In the genomic region with DNA sequence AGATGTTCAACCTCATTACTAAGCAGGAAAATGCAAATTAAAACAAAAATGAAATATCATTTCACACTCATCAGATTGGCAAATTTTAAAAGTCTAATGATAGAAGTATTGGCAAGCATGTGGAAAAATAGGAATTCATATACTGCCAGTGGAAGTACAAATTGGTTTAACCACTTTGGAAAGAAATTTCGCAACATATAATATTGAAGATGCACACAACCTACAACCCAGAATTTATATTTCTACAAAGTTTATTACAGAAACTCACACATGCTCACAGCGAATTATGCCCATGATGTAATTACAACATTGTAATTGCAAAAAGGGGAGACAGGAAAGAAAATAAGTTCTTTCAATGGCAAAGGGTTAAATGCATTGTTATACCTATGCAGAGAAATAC, we compare ENCODE assay signal across 3 cellular contexts.
A peak's percentile ranks its signal among the peaks of the same experiment; 100 is the strongest.
TF ChIP-seq lines count a peak whose summit lies in the region.

No MANE protein-coding gene starts in this region.

TF ChIP-seq in HepG2, 621 proteins besides CTCF, POLR2A, EP300 and RAD21:
- TF ChIP-seq CEBPB (IDR thresholded peaks at IDR 0.05; ENCODE audit: borderline replicate concordance, low read depth, low read length) = peak; percentile 50; the same call in 1 of the 2 replicates
- TF ChIP-seq, protein P1, sequence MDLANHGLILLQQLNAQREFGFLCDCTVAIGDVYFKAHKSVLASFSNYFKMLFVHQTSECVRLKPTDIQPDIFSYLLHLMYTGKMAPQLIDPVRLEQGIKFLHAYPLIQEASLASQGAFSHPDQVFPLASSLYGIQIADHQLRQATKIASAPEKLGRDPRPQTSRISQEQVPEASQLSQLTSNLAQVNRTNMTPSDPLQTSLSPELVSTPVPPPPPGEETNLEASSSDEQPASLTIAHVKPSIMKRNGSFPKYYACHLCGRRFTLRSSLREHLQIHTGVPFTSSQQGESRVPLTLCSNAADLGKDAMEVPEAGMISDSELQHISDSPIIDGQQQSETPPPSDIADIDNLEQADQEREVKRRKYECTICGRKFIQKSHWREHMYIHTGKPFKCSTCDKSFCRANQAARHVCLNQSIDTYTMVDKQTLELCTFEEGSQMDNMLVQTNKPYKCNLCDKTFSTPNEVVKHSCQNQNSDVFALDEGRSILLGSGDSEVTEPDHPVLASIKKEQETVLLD (CRISPR knock-in tag; IDR thresholded peaks at IDR 0.05; ENCODE audit: low read depth) = no peak
TF ChIP-seq in HepG2: peak in this region for 1.

TF ChIP-seq in IMR-90, 13 proteins besides CTCF, POLR2A, EP300 and RAD21:
- TF ChIP-seq MAFK (IDR thresholded peaks at IDR 0.05; ENCODE audit: low read depth, low read length) (no peak), CEBPB (IDR thresholded peaks at IDR 0.05; ENCODE audit: low read depth, low read length) (peak; percentile 67)

TF ChIP-seq in K562, 482 proteins besides CTCF, POLR2A, EP300 and RAD21:
- TF ChIP-seq ZNF274 (IDR thresholded peaks at IDR 0.05; ENCODE audit: borderline replicate concordance, low read depth, low read length) (no peak), POLR2AphosphoS2 (IDR thresholded peaks at IDR 0.05; ENCODE audit: low read length) (no peak), CEBPB (tag; IDR thresholded peaks at IDR 0.05) (0 out of 2 replicates have a peak, but pooled peaks have one; percentile 18), THRAP3 (IDR thresholded peaks at IDR 0.05; ENCODE audit: borderline replicate concordance) (no peak), GABPB2 (CRISPR knock-in tag; conservative IDR thresholded peaks at IDR 0.05) (no peak)
